In the genomic region with DNA sequence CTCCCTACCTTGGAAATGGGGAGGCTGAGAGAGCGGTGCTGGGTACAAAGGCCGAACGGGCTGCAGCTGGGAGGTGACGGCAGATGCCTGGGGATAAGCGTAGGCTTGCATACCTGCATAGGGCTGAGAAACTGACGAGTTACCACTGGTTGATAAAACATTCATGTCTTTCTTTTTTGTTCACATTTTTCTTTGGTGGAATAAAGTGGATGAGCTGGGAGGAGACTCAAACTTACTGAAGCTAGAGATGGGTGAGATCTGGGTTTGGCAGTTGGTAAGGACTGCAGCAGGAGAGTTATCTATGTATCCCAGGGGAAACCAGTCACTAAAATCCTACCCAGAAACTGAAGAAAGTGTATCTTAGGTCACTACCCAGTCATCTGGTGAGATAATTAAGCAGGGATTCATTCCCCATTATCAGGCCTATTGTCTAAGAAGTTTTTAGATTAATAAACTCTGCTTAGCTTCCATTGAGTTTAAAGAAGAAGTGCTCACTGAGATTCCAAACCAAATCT, we compare ENCODE assay signal across 17 cellular contexts.
"Had no signal": no experiment of that assay in that cellular context is flagged by ENCODE, and none has a peak within 500 bp of the region (broad histone marks: within the 10 kb centered on the region; RNA-seq: fewer than 3 reads in every experiment).

No MANE protein-coding gene starts in this region.

- ATAC-seq: activated CD8-positive, alpha-beta T cell treated with anti-CD3 and anti-CD28 coated beads, Interleukin-2, amount 10 ng/mL, durations not matched to agents 7 days and 5 days; natural killer cell; psoas muscle; sciatic nerve had no signal

- H3K27ac ChIP-seq: psoas muscle, SK-N-MC, testis had no signal

- H3K9me3 ChIP-seq: left ventricle myocardium inferior, psoas muscle, stomach, testis had no signal

- H3K4me3 ChIP-seq: psoas muscle, SK-N-MC, stomach, testis had no signal

- H3K27me3 ChIP-seq: stomach, testis had no signal

- H3K4me1 ChIP-seq: psoas muscle, testis had no signal

- DNase-seq: activated CD4-positive, alpha-beta T cell treated with anti-CD3 and anti-CD28 coated beads, Interleukin-2, amount 10 ng/mL, durations not matched to agents 24 days and 14 days; activated CD4-positive, CD25-positive, alpha-beta regulatory T cell; activated CD8-positive, alpha-beta memory T cell treated with anti-CD3 and anti-CD28 coated beads, Interleukin-2, amount 50 U/mL, for 48 hours; activated CD8-positive, alpha-beta T cell treated with anti-CD3 and anti-CD28 coated beads, Interleukin-2, amount 10 ng/mL, durations not matched to agents 7 days and 5 days; activated naive CD4-positive, alpha-beta T cell treated with anti-CD3 and anti-CD28 coated beads for 36 hours; central memory CD4-positive, alpha-beta T cell; effector CD4-positive, alpha-beta T cell; hippocampal formation; kidney; left ventricle myocardium inferior; mesendoderm; natural killer cell; psoas muscle; stomach; testis had no signal
